ENCODE assay signal across 26 cellular contexts in genomic region chr2:33788044-33788443, GRCh38.
DNase-seq lines count a peak whose midpoint lies in the region; ATAC-seq and TF ChIP-seq lines count a peak whose summit lies in the region.
"Had no signal": no experiment of that assay in that cellular context is flagged by ENCODE, and none has a peak within 500 bp of the region (broad histone marks: within the 10 kb centered on the region; RNA-seq: fewer than 3 reads in every experiment).

No MANE protein-coding gene starts in this region.

- peak; percentile 44 for DNase-seq in AG10803 (ENCODE audit: low read depth)
- DNase-seq in M059J (ENCODE audit: low read depth): peak; percentile 94
- peak; percentile 70 for DNase-seq in dedifferentiated amniotic fluid mesenchymal stem cell (ENCODE audit: extremely low spot score)
- DNase-seq in non-pigmented ciliary epithelial cell (ENCODE audit: low read depth): peak; percentile 40
- DNase-seq in effector memory CD4-positive, alpha-beta T cell: no peak
- DNase-seq in activated naive CD8-positive, alpha-beta T cell treated with anti-CD3 and anti-CD28 coated beads for 36 hours: no peak
- DNase-seq: ACHN; activated CD4-positive, alpha-beta T cell treated with anti-CD3 and anti-CD28 coated beads, Interleukin-2, amount 50 U/mL, for 1 hour; activated CD8-positive, alpha-beta memory T cell treated with anti-CD3 and anti-CD28 coated beads, Interleukin-2, amount 50 U/mL, for 4 hours; CD4-positive, alpha-beta T cell; cortex of kidney; left ventricle myocardium inferior; NCI-H1417; NK-92 treated with Interleukin-12 subunit alpha and Interleukin-12 subunit beta, amount 100 ng/mL, for 24 hours; stimulated activated CD8-positive, alpha-beta memory T cell treated with anti-CD3 and anti-CD28 coated beads, Interleukin-4, amount 100 ng/mL, for 48 hours; upper lobe of left lung; WERI-Rb-1 had no signal

- no peaks in the 10 kb centered on the region for H3K27me3 ChIP-seq in effector memory CD4-positive, alpha-beta T cell (replicated peaks; ENCODE audit: control insufficient read depth, insufficient read depth, low read length, poor library complexity, severe bottlenecking)
- H3K27me3 ChIP-seq: upper lobe of left lung had no signal

- no peaks in the 10 kb centered on the region for H3K4me1 Mint-ChIP-seq in activated naive CD8-positive, alpha-beta T cell treated with anti-CD3 and anti-CD28 coated beads for 36 hours
- H3K4me1 Mint-ChIP-seq: nephron had no signal

- no peaks in the 10 kb centered on the region for H3K27me3 Mint-ChIP-seq in activated naive CD8-positive, alpha-beta T cell treated with anti-CD3 and anti-CD28 coated beads for 36 hours
- H3K27me3 Mint-ChIP-seq: CD4-positive, alpha-beta T cell had no signal

- no peaks in the 10 kb centered on the region for H3K36me3 Mint-ChIP-seq in activated naive CD8-positive, alpha-beta T cell treated with anti-CD3 and anti-CD28 coated beads for 36 hours
- H3K36me3 Mint-ChIP-seq: activated naive CD8-positive, alpha-beta T cell had no signal

- no peaks in the 10 kb centered on the region for H3K4me1 ChIP-seq in effector memory CD4-positive, alpha-beta T cell (ENCODE audit: control insufficient read depth, insufficient read depth, low read length, poor library complexity, severe bottlenecking)
- H3K4me1 ChIP-seq: left ventricle myocardium inferior, upper lobe of left lung had no signal

- H3K4me3 ChIP-seq in AG10803 (ENCODE audit: low read length): no peak overlapping the region
- no peak overlapping the region for H3K4me3 ChIP-seq in effector memory CD4-positive, alpha-beta T cell (ENCODE audit: insufficient read depth, low read depth, low read length, poor library complexity, severe bottlenecking)
- H3K4me3 ChIP-seq: left ventricle myocardium inferior, upper lobe of left lung had no signal

- TF ChIP-seq CTCF in AG10803 (conservative IDR thresholded peaks at IDR 0.05; ENCODE audit: low read length): no peak

- H3K27ac Mint-ChIP-seq in activated naive CD8-positive, alpha-beta T cell treated with anti-CD3 and anti-CD28 coated beads for 36 hours: no peak overlapping the region
- H3K27ac Mint-ChIP-seq: activated naive CD8-positive, alpha-beta T cell; activated T-helper 2 cell treated with anti-CD3 and anti-CD28 coated beads, Interferon-gamma antibody, Interleukin-2, Interleukin-4, amounts not matched to agents 10 μg/mL and 5 μg/mL and 100 μg/mL, durations not matched to agents 14 hours and 24 hours and 36 hours; CD4-positive, alpha-beta T cell; nephron; T-helper 2 cell treated with Interferon-gamma antibody and Interleukin-4, amounts not matched to agents 5 μg/mL and 100 μg/mL, for 36 hours had no signal

- no peak overlapping the region for H3K4me3 Mint-ChIP-seq in activated naive CD8-positive, alpha-beta T cell treated with anti-CD3 and anti-CD28 coated beads for 36 hours
- H3K4me3 Mint-ChIP-seq: activated naive CD8-positive, alpha-beta T cell; CD4-positive, alpha-beta T cell; nephron; T-helper 2 cell treated with Interferon-gamma antibody and Interleukin-4, amounts not matched to agents 5 μg/mL and 100 μg/mL, for 36 hours had no signal

- no peak overlapping the region for H3K27ac ChIP-seq in effector memory CD4-positive, alpha-beta T cell (ENCODE audit: insufficient read depth, low read length, poor library complexity, severe bottlenecking)
- H3K27ac ChIP-seq: left ventricle myocardium inferior, parathyroid adenoma, upper lobe of left lung, WERI-Rb-1 had no signal

- no peaks in the 10 kb centered on the region for H3K36me3 ChIP-seq in effector memory CD4-positive, alpha-beta T cell (ENCODE audit: control insufficient read depth, insufficient read depth, low read length)
- H3K36me3 ChIP-seq: left ventricle myocardium inferior, upper lobe of left lung, WERI-Rb-1 had no signal

- no peaks in the 10 kb centered on the region for H3K9me3 Mint-ChIP-seq in activated naive CD8-positive, alpha-beta T cell treated with anti-CD3 and anti-CD28 coated beads for 36 hours
- H3K9me3 Mint-ChIP-seq: activated T-helper 2 cell treated with anti-CD3 and anti-CD28 coated beads, Interferon-gamma antibody, Interleukin-2, Interleukin-4, amounts not matched to agents 10 μg/mL and 5 μg/mL and 100 μg/mL, durations not matched to agents 14 hours and 24 hours and 36 hours; CD4-positive, alpha-beta T cell; T-helper 2 cell treated with Interferon-gamma antibody and Interleukin-4, amounts not matched to agents 5 μg/mL and 100 μg/mL, for 36 hours had no signal

- ATAC-seq in HG02759 (IDR thresholded peaks at IDR 0.05; ENCODE audit: unreplicated experiment) (no peak), GM19463 (IDR thresholded peaks at IDR 0.05; ENCODE audit: unreplicated experiment) (no peak)
- ATAC-seq: Panc1, sciatic nerve had no signal

- no peaks in the 10 kb centered on the region for H3K9me3 ChIP-seq in effector memory CD4-positive, alpha-beta T cell (ENCODE audit: control insufficient read depth, low read length)
- H3K9me3 ChIP-seq: left ventricle myocardium inferior, upper lobe of left lung had no signal

Comparison
In these comparisons a context has a peak if more than half of its experiments do, and no peak if none do; other contexts are left out.
1. DNase-seq: peak in AG10803 (single experiment), M059J (single experiment), dedifferentiated amniotic fluid mesenchymal stem cell (single experiment) and non-pigmented ciliary epithelial cell (single experiment); none in effector memory CD4-positive, alpha-beta T cell (0 of 3) and activated naive CD8-positive, alpha-beta T cell treated with anti-CD3 and anti-CD28 coated beads for 36 hours (single experiment).